In genomic region chr6:149190228-149190831, GRCh38 we compare ENCODE assay signal across 8 cellular contexts.
DNase-seq lines count a peak whose midpoint lies in the region; ATAC-seq, FAIRE-seq and TF ChIP-seq lines count a peak whose summit lies in the region.

No MANE protein-coding gene starts in this region.

- H3K27ac Mint-ChIP-seq in activated CD4-positive, alpha-beta T cell treated with anti-CD3 and anti-CD28 coated beads for 36 hours: peak overlapping the region; percentile 1

- peak; percentile 13 for TF ChIP-seq CTCF in HL-60 (IDR thresholded peaks at IDR 0.05; ENCODE audit: insufficient read depth, low read length)
- TF ChIP-seq CTCF in esophagus muscularis mucosa (IDR thresholded peaks at IDR 0.05): no peak

- TF ChIP-seq POLR2A in esophagus muscularis mucosa (IDR thresholded peaks at IDR 0.05; ENCODE audit: low read depth): no peak

- no peaks in the 10 kb centered on the region for H3K27me3 ChIP-seq in HL-60 (ENCODE audit: insufficient read depth, poor library complexity, severe bottlenecking)
- H3K27me3 ChIP-seq in esophagus muscularis mucosa: no peaks in the 10 kb centered on the region

- no peaks in the 10 kb centered on the region for H3K27me3 Mint-ChIP-seq in activated CD4-positive, alpha-beta T cell treated with anti-CD3 and anti-CD28 coated beads for 36 hours

- H3K9me3 Mint-ChIP-seq in activated CD4-positive, alpha-beta T cell treated with anti-CD3 and anti-CD28 coated beads for 36 hours (ENCODE audit: low read depth): peaks cover 12% of the 10 kb centered on the region

- H3K36me3 ChIP-seq in esophagus muscularis mucosa: no peaks in the 10 kb centered on the region

- H3K4me3 ChIP-seq in HL-60 (replicated peaks; ENCODE audit: insufficient read depth, low read length): no peak overlapping the region
- no peak overlapping the region for H3K4me3 ChIP-seq in esophagus muscularis mucosa

- CTCF ChIA-PET in activated CD4-positive, alpha-beta T cell treated with anti-CD3 and anti-CD28 coated beads for 36 hours (lab: Charles Lee): interaction anchor here (0.6 to 2.2 kb wide), 14 partner anchors 9 to 258 kb away, joined by 3 to 11 read pairs (median 4); no protein-coding TSS in a partner anchor
- CTCF ChIA-PET in HEK293T (lab: Yijun Ruan, JAX): interaction anchor here (0.5 to 1.3 kb wide), 2 partner anchors 9 to 242 kb away, joined by 3 to 4 read pairs; no protein-coding TSS in a partner anchor

- 44% methylated on average over 1 of the region's 1 CpG for WGBS in esophagus muscularis mucosa

- H3K4me1 ChIP-seq in esophagus muscularis mucosa: no peaks in the 10 kb centered on the region

- DNase-seq in Caki2 (ENCODE audit: low read depth): peak; percentile 26
- DNase-seq in HL-60 (ENCODE audit: low read depth in 1 of 2, low spot score in 1 of 2): peak in 1 of 2 experiments; percentile 58
- DNase-seq in activated CD4-positive, alpha-beta T cell treated with anti-CD3 and anti-CD28 coated beads for 36 hours: peak; percentile 84
- DNase-seq in esophagus muscularis mucosa (ENCODE audit: extremely low spot score): peak; percentile 88
- DNase-seq in stimulated activated CD4-positive, alpha-beta T cell treated with anti-CD3 and anti-CD28 coated beads, Interleukin-4, amount 100 ng/mL, for 48 hours (ENCODE audit: low read depth in 2 of 2): peak; percentile 53 to 60
- DNase-seq in HEK293T (ENCODE audit: extremely low spot score): no peak
- no peak for DNase-seq in retina
- DNase-seq in frontal cortex (ENCODE audit: low spot score in 2 of 2): no peak

- intact Hi-C loops in activated CD4-positive, alpha-beta T cell treated with anti-CD3 and anti-CD28 coated beads for 36 hours (cut with DNase I, micrococcal nuclease): loop anchor here (1.0 to 2.0 kb wide), 3 partner anchors 107 to 242 kb away; no protein-coding TSS in a partner anchor
- intact Hi-C loops in esophagus muscularis mucosa (cut with DNase I): no loop called here

- H3K4me3 Mint-ChIP-seq in activated CD4-positive, alpha-beta T cell treated with anti-CD3 and anti-CD28 coated beads for 36 hours: no peak overlapping the region

- no peak overlapping the region for H3K27ac ChIP-seq in HL-60 (replicated peaks)
- H3K27ac ChIP-seq in esophagus muscularis mucosa (replicated peaks in 1 of 4): no peak overlapping the region

- no peak for TF ChIP-seq EP300 in esophagus muscularis mucosa (IDR thresholded peaks at IDR 0.05)

- ATAC-seq in activated CD4-positive, alpha-beta T cell treated with anti-CD3 and anti-CD28 coated beads for 36 hours: peak; percentile 94

- peaks cover 0 to 7% (median 0%) of the 10 kb centered on the region in 4 donors for H3K9me3 ChIP-seq in esophagus muscularis mucosa

- H3K36me3 Mint-ChIP-seq in activated CD4-positive, alpha-beta T cell treated with anti-CD3 and anti-CD28 coated beads for 36 hours (ENCODE audit: low read depth): no peaks in the 10 kb centered on the region

- POLR2A ChIA-PET in activated CD4-positive, alpha-beta T cell treated with anti-CD3 and anti-CD28 coated beads for 36 hours (lab: Charles Lee): no interaction called here
- POLR2A ChIA-PET in HEK293T (lab: Yijun Ruan, JAX): no interaction called here

- peaks cover 18% of the 10 kb centered on the region for H3K4me1 Mint-ChIP-seq in activated CD4-positive, alpha-beta T cell treated with anti-CD3 and anti-CD28 coated beads for 36 hours

- in situ Hi-C loops in Caki2 (cut with HindIII; ENCODE audit: low pct_unique_long_range_greater_than_20kb, low sequenced_read_pairs): no loop called here

- FAIRE-seq in frontal cortex (lab: Jason Lieb, UNC): no peak

TF ChIP-seq in HEK293T, 16 proteins besides CTCF, POLR2A, EP300 and RAD21:
- no peak for TF ChIP-seq TARDBP (IDR thresholded peaks at IDR 0.05)
- no peak for TF ChIP-seq FOXK2 (IDR thresholded peaks at IDR 0.05)
- TF ChIP-seq SUZ12 (IDR thresholded peaks at IDR 0.05): no peak
- no peak for TF ChIP-seq FOXA1 (IDR thresholded peaks at IDR 0.05)
- TF ChIP-seq FOXM1 (IDR thresholded peaks at IDR 0.05; ENCODE audit: borderline replicate concordance): no peak
- TF ChIP-seq ZNF384 (IDR thresholded peaks at IDR 0.05): no peak
- no peak for TF ChIP-seq SP1 (IDR thresholded peaks at IDR 0.05)
- no peak for TF ChIP-seq ARNT (IDR thresholded peaks at IDR 0.05)

Comparison
In these comparisons a context has a peak if more than half of its experiments do, and no peak if none do; other contexts are left out.
1. DNase-seq: peak in Caki2 (single experiment), activated CD4-positive, alpha-beta T cell treated with anti-CD3 and anti-CD28 coated beads for 36 hours (single experiment), esophagus muscularis mucosa (single experiment) and stimulated activated CD4-positive, alpha-beta T cell treated with anti-CD3 and anti-CD28 coated beads, Interleukin-4, amount 100 ng/mL, for 48 hours (2 of 2); none in HEK293T (single experiment), retina (single experiment) and frontal cortex (0 of 2).